1 cellular context compared by ENCODE assay signal in the genomic region with DNA sequence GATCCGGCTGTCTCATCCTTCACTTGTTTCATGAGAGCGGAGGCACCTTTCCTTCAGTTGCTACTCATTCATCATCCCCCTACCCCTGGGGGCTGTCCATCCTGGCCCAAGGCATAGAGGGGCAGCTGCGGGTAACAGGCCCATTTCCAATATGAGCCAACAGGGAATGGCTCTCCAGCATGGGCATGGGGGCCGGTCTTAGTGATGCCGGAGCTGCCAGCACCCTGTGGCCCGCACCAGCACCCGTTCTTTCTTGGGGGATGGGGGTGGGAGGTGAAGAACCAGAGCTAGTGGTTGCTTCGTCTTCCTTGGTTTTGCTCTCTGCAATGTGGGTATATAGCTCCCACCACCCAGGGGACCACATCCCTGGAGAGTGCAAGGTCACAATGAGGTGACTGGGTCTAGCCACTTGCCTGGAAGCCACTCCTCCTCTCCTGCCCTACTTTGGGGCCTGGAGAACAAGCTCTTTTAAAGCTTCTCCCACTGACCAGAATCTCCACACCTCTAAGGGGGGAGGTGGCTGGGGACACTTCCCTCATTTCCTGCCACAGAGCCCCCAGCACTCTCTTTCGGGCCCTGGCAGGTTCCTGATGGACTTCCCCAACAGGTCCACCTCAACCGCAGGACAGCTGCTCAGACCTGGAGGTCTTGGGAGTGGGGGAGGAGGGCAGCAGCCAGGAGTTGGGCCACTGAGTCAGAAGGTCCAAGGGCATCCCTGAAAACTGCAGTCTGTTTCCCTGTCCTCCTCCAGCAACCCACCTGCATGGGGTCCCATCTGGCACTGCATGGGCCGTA.
TF ChIP-seq lines count a peak whose summit lies in the region.

No MANE protein-coding gene starts in this region.

TF ChIP-seq in HepG2, 621 proteins besides CTCF, POLR2A, EP300 and RAD21 (continued from another document):
- TF ChIP-seq HNF4G (IDR thresholded peaks at IDR 0.05; ENCODE audit: borderline replicate concordance, low read depth, low read length) (no peak), HNF4G (CRISPR knock-in tag; IDR thresholded peaks at IDR 0.05; ENCODE audit: borderline replicate concordance, low read depth) (no peak), KAT2B (IDR thresholded peaks at IDR 0.05; ENCODE audit: borderline replicate concordance, low read depth, low read length) (no peak), ZNF552 (CRISPR knock-in tag; IDR thresholded peaks at IDR 0.05; ENCODE audit: borderline replicate concordance) (no peak), ZNF629 (CRISPR knock-in tag; conservative IDR thresholded peaks at IDR 0.05) (peak; percentile 44), TCF7L2 (IDR thresholded peaks at IDR 0.05; ENCODE audit: low read depth, low read length) (no peak), ZNF34 (CRISPR knock-in tag; IDR thresholded peaks at IDR 0.05; ENCODE audit: borderline replicate concordance) (no peak), BCL6 (CRISPR knock-in tag; IDR thresholded peaks at IDR 0.05) (0 out of 2 replicates have a peak, but pooled peaks have one; percentile 19), TBX2 (CRISPR knock-in tag; IDR thresholded peaks at IDR 0.05; ENCODE audit: borderline replicate concordance) (no peak), PHF20 (CRISPR knock-in tag; IDR thresholded peaks at IDR 0.05) (no peak), MTF2 (CRISPR knock-in tag; IDR thresholded peaks at IDR 0.05; ENCODE audit: borderline replicate concordance) (no peak), JARID2 (CRISPR knock-in tag; IDR thresholded peaks at IDR 0.05; ENCODE audit: insufficient replicate concordance) (no peak), ZFX (CRISPR knock-in tag; IDR thresholded peaks at IDR 0.05; ENCODE audit: low read depth) (no peak), GATAD1 (CRISPR knock-in tag; IDR thresholded peaks at IDR 0.05) (no peak), ZNF776 (CRISPR knock-in tag; IDR thresholded peaks at IDR 0.05) (0 out of 2 replicates have a peak, but pooled peaks have one; percentile 34)
- TF ChIP-seq, protein P1, sequence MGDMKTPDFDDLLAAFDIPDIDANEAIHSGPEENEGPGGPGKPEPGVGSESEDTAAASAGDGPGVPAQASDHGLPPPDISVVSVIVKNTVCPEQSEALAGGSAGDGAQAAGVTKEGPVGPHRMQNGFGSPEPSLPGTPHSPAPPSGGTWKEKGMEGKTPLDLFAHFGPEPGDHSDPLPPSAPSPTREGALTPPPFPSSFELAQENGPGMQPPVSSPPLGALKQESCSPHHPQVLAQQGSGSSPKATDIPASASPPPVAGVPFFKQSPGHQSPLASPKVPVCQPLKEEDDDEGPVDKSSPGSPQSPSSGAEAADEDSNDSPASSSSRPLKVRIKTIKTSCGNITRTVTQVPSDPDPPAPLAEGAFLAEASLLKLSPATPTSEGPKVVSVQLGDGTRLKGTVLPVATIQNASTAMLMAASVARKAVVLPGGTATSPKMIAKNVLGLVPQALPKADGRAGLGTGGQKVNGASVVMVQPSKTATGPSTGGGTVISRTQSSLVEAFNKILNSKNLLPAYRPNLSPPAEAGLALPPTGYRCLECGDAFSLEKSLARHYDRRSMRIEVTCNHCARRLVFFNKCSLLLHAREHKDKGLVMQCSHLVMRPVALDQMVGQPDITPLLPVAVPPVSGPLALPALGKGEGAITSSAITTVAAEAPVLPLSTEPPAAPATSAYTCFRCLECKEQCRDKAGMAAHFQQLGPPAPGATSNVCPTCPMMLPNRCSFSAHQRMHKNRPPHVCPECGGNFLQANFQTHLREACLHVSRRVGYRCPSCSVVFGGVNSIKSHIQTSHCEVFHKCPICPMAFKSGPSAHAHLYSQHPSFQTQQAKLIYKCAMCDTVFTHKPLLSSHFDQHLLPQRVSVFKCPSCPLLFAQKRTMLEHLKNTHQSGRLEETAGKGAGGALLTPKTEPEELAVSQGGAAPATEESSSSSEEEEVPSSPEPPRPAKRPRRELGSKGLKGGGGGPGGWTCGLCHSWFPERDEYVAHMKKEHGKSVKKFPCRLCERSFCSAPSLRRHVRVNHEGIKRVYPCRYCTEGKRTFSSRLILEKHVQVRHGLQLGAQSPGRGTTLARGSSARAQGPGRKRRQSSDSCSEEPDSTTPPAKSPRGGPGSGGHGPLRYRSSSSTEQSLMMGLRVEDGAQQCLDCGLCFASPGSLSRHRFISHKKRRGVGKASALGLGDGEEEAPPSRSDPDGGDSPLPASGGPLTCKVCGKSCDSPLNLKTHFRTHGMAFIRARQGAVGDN (CRISPR knock-in tag; IDR thresholded peaks at IDR 0.05) = 0 out of 2 replicates have a peak, but pooled peaks have one; percentile 14
- TF ChIP-seq, protein P2, sequence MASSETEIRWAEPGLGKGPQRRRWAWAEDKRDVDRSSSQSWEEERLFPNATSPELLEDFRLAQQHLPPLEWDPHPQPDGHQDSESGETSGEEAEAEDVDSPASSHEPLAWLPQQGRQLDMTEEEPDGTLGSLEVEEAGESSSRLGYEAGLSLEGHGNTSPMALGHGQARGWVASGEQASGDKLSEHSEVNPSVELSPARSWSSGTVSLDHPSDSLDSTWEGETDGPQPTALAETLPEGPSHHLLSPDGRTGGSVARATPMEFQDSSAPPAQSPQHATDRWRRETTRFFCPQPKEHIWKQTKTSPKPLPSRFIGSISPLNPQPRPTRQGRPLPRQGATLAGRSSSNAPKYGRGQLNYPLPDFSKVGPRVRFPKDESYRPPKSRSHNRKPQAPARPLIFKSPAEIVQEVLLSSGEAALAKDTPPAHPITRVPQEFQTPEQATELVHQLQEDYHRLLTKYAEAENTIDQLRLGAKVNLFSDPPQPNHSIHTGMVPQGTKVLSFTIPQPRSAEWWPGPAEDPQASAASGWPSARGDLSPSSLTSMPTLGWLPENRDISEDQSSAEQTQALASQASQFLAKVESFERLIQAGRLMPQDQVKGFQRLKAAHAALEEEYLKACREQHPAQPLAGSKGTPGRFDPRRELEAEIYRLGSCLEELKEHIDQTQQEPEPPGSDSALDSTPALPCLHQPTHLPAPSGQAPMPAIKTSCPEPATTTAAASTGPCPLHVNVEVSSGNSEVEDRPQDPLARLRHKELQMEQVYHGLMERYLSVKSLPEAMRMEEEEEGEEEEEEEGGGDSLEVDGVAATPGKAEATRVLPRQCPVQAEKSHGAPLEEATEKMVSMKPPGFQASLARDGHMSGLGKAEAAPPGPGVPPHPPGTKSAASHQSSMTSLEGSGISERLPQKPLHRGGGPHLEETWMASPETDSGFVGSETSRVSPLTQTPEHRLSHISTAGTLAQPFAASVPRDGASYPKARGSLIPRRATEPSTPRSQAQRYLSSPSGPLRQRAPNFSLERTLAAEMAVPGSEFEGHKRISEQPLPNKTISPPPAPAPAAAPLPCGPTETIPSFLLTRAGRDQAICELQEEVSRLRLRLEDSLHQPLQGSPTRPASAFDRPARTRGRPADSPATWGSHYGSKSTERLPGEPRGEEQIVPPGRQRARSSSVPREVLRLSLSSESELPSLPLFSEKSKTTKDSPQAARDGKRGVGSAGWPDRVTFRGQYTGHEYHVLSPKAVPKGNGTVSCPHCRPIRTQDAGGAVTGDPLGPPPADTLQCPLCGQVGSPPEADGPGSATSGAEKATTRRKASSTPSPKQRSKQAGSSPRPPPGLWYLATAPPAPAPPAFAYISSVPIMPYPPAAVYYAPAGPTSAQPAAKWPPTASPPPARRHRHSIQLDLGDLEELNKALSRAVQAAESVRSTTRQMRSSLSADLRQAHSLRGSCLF (CRISPR knock-in tag; IDR thresholded peaks at IDR 0.05; ENCODE audit: borderline replicate concordance) = no peak
- TF ChIP-seq, protein P3, sequence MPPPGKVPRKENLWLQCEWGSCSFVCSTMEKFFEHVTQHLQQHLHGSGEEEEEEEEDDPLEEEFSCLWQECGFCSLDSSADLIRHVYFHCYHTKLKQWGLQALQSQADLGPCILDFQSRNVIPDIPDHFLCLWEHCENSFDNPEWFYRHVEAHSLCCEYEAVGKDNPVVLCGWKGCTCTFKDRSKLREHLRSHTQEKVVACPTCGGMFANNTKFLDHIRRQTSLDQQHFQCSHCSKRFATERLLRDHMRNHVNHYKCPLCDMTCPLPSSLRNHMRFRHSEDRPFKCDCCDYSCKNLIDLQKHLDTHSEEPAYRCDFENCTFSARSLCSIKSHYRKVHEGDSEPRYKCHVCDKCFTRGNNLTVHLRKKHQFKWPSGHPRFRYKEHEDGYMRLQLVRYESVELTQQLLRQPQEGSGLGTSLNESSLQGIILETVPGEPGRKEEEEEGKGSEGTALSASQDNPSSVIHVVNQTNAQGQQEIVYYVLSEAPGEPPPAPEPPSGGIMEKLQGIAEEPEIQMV (CRISPR knock-in tag; IDR thresholded peaks at IDR 0.05; ENCODE audit: low read depth) = no peak
- TF ChIP-seq, protein P4, sequence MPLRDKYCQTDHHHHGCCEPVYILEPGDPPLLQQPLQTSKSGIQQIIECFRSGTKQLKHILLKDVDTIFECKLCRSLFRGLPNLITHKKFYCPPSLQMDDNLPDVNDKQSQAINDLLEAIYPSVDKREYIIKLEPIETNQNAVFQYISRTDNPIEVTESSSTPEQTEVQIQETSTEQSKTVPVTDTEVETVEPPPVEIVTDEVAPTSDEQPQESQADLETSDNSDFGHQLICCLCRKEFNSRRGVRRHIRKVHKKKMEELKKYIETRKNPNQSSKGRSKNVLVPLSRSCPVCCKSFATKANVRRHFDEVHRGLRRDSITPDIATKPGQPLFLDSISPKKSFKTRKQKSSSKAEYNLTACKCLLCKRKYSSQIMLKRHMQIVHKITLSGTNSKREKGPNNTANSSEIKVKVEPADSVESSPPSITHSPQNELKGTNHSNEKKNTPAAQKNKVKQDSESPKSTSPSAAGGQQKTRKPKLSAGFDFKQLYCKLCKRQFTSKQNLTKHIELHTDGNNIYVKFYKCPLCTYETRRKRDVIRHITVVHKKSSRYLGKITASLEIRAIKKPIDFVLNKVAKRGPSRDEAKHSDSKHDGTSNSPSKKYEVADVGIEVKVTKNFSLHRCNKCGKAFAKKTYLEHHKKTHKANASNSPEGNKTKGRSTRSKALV (CRISPR knock-in tag; IDR thresholded peaks at IDR 0.05) = no peak
- TF ChIP-seq, protein P5, sequence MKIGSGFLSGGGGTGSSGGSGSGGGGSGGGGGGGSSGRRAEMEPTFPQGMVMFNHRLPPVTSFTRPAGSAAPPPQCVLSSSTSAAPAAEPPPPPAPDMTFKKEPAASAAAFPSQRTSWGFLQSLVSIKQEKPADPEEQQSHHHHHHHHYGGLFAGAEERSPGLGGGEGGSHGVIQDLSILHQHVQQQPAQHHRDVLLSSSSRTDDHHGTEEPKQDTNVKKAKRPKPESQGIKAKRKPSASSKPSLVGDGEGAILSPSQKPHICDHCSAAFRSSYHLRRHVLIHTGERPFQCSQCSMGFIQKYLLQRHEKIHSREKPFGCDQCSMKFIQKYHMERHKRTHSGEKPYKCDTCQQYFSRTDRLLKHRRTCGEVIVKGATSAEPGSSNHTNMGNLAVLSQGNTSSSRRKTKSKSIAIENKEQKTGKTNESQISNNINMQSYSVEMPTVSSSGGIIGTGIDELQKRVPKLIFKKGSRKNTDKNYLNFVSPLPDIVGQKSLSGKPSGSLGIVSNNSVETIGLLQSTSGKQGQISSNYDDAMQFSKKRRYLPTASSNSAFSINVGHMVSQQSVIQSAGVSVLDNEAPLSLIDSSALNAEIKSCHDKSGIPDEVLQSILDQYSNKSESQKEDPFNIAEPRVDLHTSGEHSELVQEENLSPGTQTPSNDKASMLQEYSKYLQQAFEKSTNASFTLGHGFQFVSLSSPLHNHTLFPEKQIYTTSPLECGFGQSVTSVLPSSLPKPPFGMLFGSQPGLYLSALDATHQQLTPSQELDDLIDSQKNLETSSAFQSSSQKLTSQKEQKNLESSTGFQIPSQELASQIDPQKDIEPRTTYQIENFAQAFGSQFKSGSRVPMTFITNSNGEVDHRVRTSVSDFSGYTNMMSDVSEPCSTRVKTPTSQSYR (CRISPR knock-in tag; IDR thresholded peaks at IDR 0.05; ENCODE audit: borderline replicate concordance) = no peak
TF ChIP-seq in HepG2: peak in this region for 4.
